22 cellular contexts compared by ENCODE assay signal in the genomic region with DNA sequence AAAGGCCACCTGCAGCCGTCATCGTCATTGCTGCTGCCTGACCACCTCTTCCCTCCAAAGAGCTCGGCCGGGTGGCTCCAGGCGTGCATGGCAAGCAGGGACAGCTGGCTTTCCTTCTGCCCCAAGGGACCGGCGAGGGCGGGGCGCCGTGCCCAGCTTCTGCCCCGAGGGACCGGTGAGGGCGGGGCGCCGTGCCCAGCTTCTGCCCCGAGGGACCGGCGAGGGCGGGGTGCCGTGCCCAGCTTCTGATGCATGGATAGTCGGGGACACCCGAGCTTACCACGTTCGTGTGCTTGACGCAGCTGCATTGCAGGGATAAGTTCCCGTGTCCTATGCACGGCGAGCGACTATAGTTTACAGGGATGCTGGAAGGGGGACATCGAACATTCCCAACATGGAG. TPM values are rescaled to one million over a fixed set of nuclear protein-coding genes. Genes with fewer than 3 reads are reported as not detected.
DNase-seq lines count a peak whose midpoint lies in the region; ATAC-seq and TF ChIP-seq lines count a peak whose summit lies in the region.
"Had no signal": no experiment of that assay in that cellular context is flagged by ENCODE, and none has a peak within 500 bp of the region (broad histone marks: within the 10 kb centered on the region; RNA-seq: fewer than 3 reads in every experiment).

No MANE protein-coding gene starts in this region.

- no peak overlapping the region for H3K4me3 ChIP-seq in NB4 (ENCODE audit: low read depth, low read length)
- H3K4me3 ChIP-seq in OCI-LY7 (ENCODE audit: low read depth, low read length, poor library complexity, severe bottlenecking), result no peak overlapping the region
- H3K4me3 ChIP-seq in naive thymus-derived CD4-positive, alpha-beta T cell (ENCODE audit: low read length), result no peak overlapping the region
- H3K4me3 ChIP-seq: gastrocnemius medialis, HAP-1, lower lobe of right lung, prostate gland, upper lobe of left lung had no signal

- BruUV-seq in OCI-LY7 (replicated peaks; lab: Mats Ljungman, UMichigan), result no TSS peak

- intact Hi-C loops in OCI-LY7 (cut with micrococcal nuclease; ENCODE audit: unreplicated experiment) (no loop called here), posterior vena cava (cut with DNase I) (no loop called here)
- intact Hi-C loops in naive thymus-derived CD4-positive, alpha-beta T cell (cut with micrococcal nuclease), result no loop called here

- no peak overlapping the region for H3K27ac Mint-ChIP-seq in naive thymus-derived CD4-positive, alpha-beta T cell
- H3K27ac Mint-ChIP-seq: activated naive CD8-positive, alpha-beta T cell treated with anti-CD3 and anti-CD28 coated beads for 36 hours had no signal

- no peaks in the 10 kb centered on the region for H3K4me1 Mint-ChIP-seq in naive thymus-derived CD4-positive, alpha-beta T cell

- no peaks in the 10 kb centered on the region for H3K9me3 Mint-ChIP-seq in naive thymus-derived CD4-positive, alpha-beta T cell
- H3K9me3 Mint-ChIP-seq: activated naive CD8-positive, alpha-beta T cell treated with anti-CD3 and anti-CD28 coated beads for 36 hours had no signal

- H4K20me1 ChIP-seq in OCI-LY7 (ENCODE audit: insufficient read depth, low read length), result no peaks in the 10 kb centered on the region

- no peaks in the 10 kb centered on the region for H3K27me3 ChIP-seq in naive thymus-derived CD4-positive, alpha-beta T cell (ENCODE audit: control insufficient read depth in 2 of 2, insufficient read depth in 2 of 2, low read length in 2 of 2)
- H3K27me3 ChIP-seq: upper lobe of left lung had no signal

- no peak overlapping the region for H3K27ac ChIP-seq in OCI-LY7 (ENCODE audit: low read depth, low read length, poor library complexity, severe bottlenecking)
- no peak overlapping the region for H3K27ac ChIP-seq in naive thymus-derived CD4-positive, alpha-beta T cell (ENCODE audit: low read depth, low read length)
- H3K27ac ChIP-seq: 22Rv1, gastrocnemius medialis, lower lobe of right lung, prostate gland, RWPE1, upper lobe of left lung had no signal

- CTCF ChIA-PET in OCI-LY7 (lab: Charles Lee; ENCODE audit: unreplicated experiment), result interaction anchor here (1.0 kb wide), 1 partner anchor 11 kb away, joined by 3 read pairs; no protein-coding TSS in a partner anchor
- CTCF ChIA-PET in naive thymus-derived CD4-positive, alpha-beta T cell (lab: Charles Lee), result no interaction called here

- no peaks in the 10 kb centered on the region for H3K9me2 ChIP-seq in OCI-LY7 (ENCODE audit: insufficient read depth, low read length)

- no peaks in the 10 kb centered on the region for H3K36me3 Mint-ChIP-seq in naive thymus-derived CD4-positive, alpha-beta T cell
- H3K36me3 Mint-ChIP-seq: activated naive CD8-positive, alpha-beta T cell treated with anti-CD3 and anti-CD28 coated beads for 36 hours had no signal

- POLR2A ChIA-PET in OCI-LY7 (lab: Charles Lee), result no interaction called here
- POLR2A ChIA-PET in naive thymus-derived CD4-positive, alpha-beta T cell (lab: Charles Lee), result no interaction called here

- no peaks in the 10 kb centered on the region for H3K79me2 ChIP-seq in OCI-LY7 (ENCODE audit: insufficient read depth, low read depth, low read length)

- H3K4me2 ChIP-seq in OCI-LY7 (ENCODE audit: low read length), result no peak overlapping the region

- no peaks in the 10 kb centered on the region for H3K36me3 ChIP-seq in OCI-LY7 (ENCODE audit: insufficient read depth, low read length)
- no peaks in the 10 kb centered on the region for H3K36me3 ChIP-seq in naive thymus-derived CD4-positive, alpha-beta T cell (ENCODE audit: control insufficient read depth in 2 of 3, insufficient read depth in 3 of 3, low read length in 3 of 3)
- H3K36me3 ChIP-seq: gastrocnemius medialis, HAP-1, lower lobe of right lung, prostate gland, upper lobe of left lung had no signal

- H3K4me3 Mint-ChIP-seq in naive thymus-derived CD4-positive, alpha-beta T cell, result no peak overlapping the region
- H3K4me3 Mint-ChIP-seq: activated naive CD8-positive, alpha-beta T cell treated with anti-CD3 and anti-CD28 coated beads for 36 hours had no signal

- H2AFZ ChIP-seq in OCI-LY7 (ENCODE audit: low read length), result no peak overlapping the region

- TF ChIP-seq CTCF in NB4 (IDR thresholded peaks at IDR 0.05; ENCODE audit: low read depth, low read length) (no peak), OCI-LY7 (conservative IDR thresholded peaks at IDR 0.05; ENCODE audit: low read length) (no peak)

- DNase-seq in DMS79 treated with DMSO at 0.1 percent for 48 hours (lab: John Stamatoyannopoulos, UW) (peak; percentile 9), DMS79 (lab: John Stamatoyannopoulos, UW) (no peak), NB4 (ENCODE audit: low read depth) (peak; percentile 51), OCI-LY7 (ENCODE audit: low spot score) (peak; percentile 4), posterior vena cava (ENCODE audit: low spot score) (peak; percentile 76), DMS 273 treated with DMSO at 0.1 percent for 48 hours (lab: John Stamatoyannopoulos, UW) (no peak)
- no peak for DNase-seq in naive thymus-derived CD4-positive, alpha-beta T cell
- DNase-seq: activated CD4-positive, alpha-beta T cell treated with anti-CD3 and anti-CD28 coated beads, Interleukin-2, amount 50 U/mL, for 48 hours; activated CD8-positive, alpha-beta memory T cell treated with anti-CD3 and anti-CD28 coated beads, Interleukin-2, amount 50 U/mL, for 4 hours; activated naive CD8-positive, alpha-beta T cell treated with anti-CD3 and anti-CD28 coated beads for 36 hours; central memory CD4-positive, alpha-beta T cell; dermis blood vessel endothelial cell; lower lobe of right lung; NCI-H526 treated with DMSO at 0.1 percent for 48 hours had no signal

- TF ChIP-seq POLR2A in NB4 (IDR thresholded peaks at IDR 0.05; ENCODE audit: extremely low read depth, insufficient read length), result no peak

- H3K9me3 ChIP-seq in OCI-LY7 (ENCODE audit: low read length), result no peaks in the 10 kb centered on the region
- H3K9me3 ChIP-seq in naive thymus-derived CD4-positive, alpha-beta T cell (ENCODE audit: control insufficient read depth in 2 of 3, low read length in 3 of 3), result no peaks in the 10 kb centered on the region
- H3K9me3 ChIP-seq: gastrocnemius medialis, HAP-1, lower lobe of right lung, prostate gland, upper lobe of left lung had no signal

- ATAC-seq in naive thymus-derived CD4-positive, alpha-beta T cell, result no peak
- ATAC-seq in GM21576 (IDR thresholded peaks at IDR 0.05; ENCODE audit: unreplicated experiment), result no peak
- ATAC-seq: gastrocnemius medialis, lower lobe of right lung had no signal

- no peaks in the 10 kb centered on the region for H3K4me1 ChIP-seq in OCI-LY7 (ENCODE audit: insufficient read depth, low read length, poor library complexity, severe bottlenecking)
- H3K4me1 ChIP-seq in naive thymus-derived CD4-positive, alpha-beta T cell (ENCODE audit: control insufficient read depth in 2 of 2, insufficient read depth in 2 of 2, low read length in 2 of 2), result no peaks in the 10 kb centered on the region
- H3K4me1 ChIP-seq: gastrocnemius medialis, HAP-1, lower lobe of right lung, prostate gland, upper lobe of left lung had no signal

- no peaks in the 10 kb centered on the region for H3K27me3 Mint-ChIP-seq in naive thymus-derived CD4-positive, alpha-beta T cell
- H3K27me3 Mint-ChIP-seq: activated naive CD8-positive, alpha-beta T cell treated with anti-CD3 and anti-CD28 coated beads for 36 hours had no signal

RNA-seq across cellular contexts. Expression of a gene that starts 27.0 kb away (rescaled TPM):
- not detected in 2 replicates for total RNA-seq in OCI-LY7 (2014; rRNA removed; shearing (Covaris generic))
- total RNA-seq in OCI-LY7 (2022), result not detected in 2 replicates
- under 1 TPM; 0.14 to 0.81 TPM for total RNA-seq in posterior vena cava
- under 1 TPM in 1 of 5 experiments, not detected in 4; 0.05 TPM for total RNA-seq in naive thymus-derived CD4-positive, alpha-beta T cell
- polyA plus RNA-seq in naive thymus-derived CD4-positive, alpha-beta T cell, result not detected
- total RNA-seq: skeletal muscle tissue had no signal

Comparison
In these comparisons a context has a peak if more than half of its experiments do, and no peak if none do; other contexts are left out.
1. DNase-seq: peak in DMS79 treated with DMSO at 0.1 percent for 48 hours (single experiment), NB4 (single experiment), OCI-LY7 (single experiment) and posterior vena cava (single experiment); none in DMS79 (single experiment), naive thymus-derived CD4-positive, alpha-beta T cell (0 of 9) and DMS 273 treated with DMSO at 0.1 percent for 48 hours (single experiment).